23 cellular contexts compared by ENCODE assay signal in genomic region chr1:2810281-2810680, GRCh38. TPM values are rescaled to one million over a fixed set of nuclear protein-coding genes. Genes with fewer than 3 reads are reported as not detected.
DNase-seq lines count a peak whose midpoint lies in the region; ATAC-seq and TF ChIP-seq lines count a peak whose summit lies in the region.
"Had no signal": no experiment of that assay in that cellular context is flagged by ENCODE, and none has a peak within 500 bp of the region (broad histone marks: within the 10 kb centered on the region; RNA-seq: fewer than 3 reads in every experiment).

No MANE protein-coding gene starts in this region.

- peak overlapping the region; percentile 83 for H2AK5ac ChIP-seq in neuronal stem cell (ENCODE audit: low read depth, low read length)

- no peak overlapping the region for H3K4me3 Mint-ChIP-seq in activated naive CD4-positive, alpha-beta T cell treated with anti-CD3 and anti-CD28 coated beads, Interleukin-2, amount 10 ng/mL, durations not matched to agents 7 days and 5 days
- H3K4me3 Mint-ChIP-seq: B cell; CD4-positive, alpha-beta T cell; CD8-positive, alpha-beta T cell had no signal

- TF ChIP-seq CTCF in right atrium auricular region (IDR thresholded peaks at IDR 0.05) (no peak), Panc1 (IDR thresholded peaks at IDR 0.05) (no peak)

- no peaks in the 10 kb centered on the region for H3K27me3 ChIP-seq in right atrium auricular region
- no peaks in the 10 kb centered on the region for H3K27me3 ChIP-seq in Panc1 (ENCODE audit: control insufficient read depth, insufficient read depth, low read length)
- H3K27me3 ChIP-seq in neuronal stem cell (ENCODE audit: control insufficient read depth in 3 of 3, insufficient read depth in 3 of 3, low read depth in 1 of 3, low read length in 3 of 3): peaks cover 0 to 39% (median 0%) of the 10 kb centered on the region in 3 experiments

- CTCF ChIA-PET in Panc1 (lab: Charles Lee): interaction anchor here (0.7 kb wide), 2 partner anchors 11 to 814 kb away, joined by 5 to 7 read pairs; no protein-coding TSS in a partner anchor
- CTCF ChIA-PET in activated naive CD4-positive, alpha-beta T cell treated with anti-CD3 and anti-CD28 coated beads, Interleukin-2, amount 10 ng/mL, durations not matched to agents 7 days and 5 days (lab: Charles Lee): no interaction called here

- no peak overlapping the region for H4K8ac ChIP-seq in neuronal stem cell (ENCODE audit: low read depth, low read length)

- H3K27me3 Mint-ChIP-seq in activated naive CD4-positive, alpha-beta T cell treated with anti-CD3 and anti-CD28 coated beads, Interleukin-2, amount 10 ng/mL, durations not matched to agents 7 days and 5 days: peaks cover 4% of the 10 kb centered on the region
- H3K27me3 Mint-ChIP-seq: B cell; CD4-positive, alpha-beta T cell had no signal

- H3K14ac ChIP-seq in neuronal stem cell (ENCODE audit: low read length): no peak overlapping the region

- intact Hi-C loops in Right ventricle myocardium inferior (cut with DNase I): no loop called here
- intact Hi-C loops in Panc1 (cut with micrococcal nuclease; ENCODE audit: unreplicated experiment): no loop called here

- H2BK12ac ChIP-seq in neuronal stem cell (ENCODE audit: low read length): no peak overlapping the region

- peak overlapping the region; percentile 76 for H3K18ac ChIP-seq in neuronal stem cell (ENCODE audit: low read length)

- H3K4me2 ChIP-seq in neuronal stem cell (ENCODE audit: insufficient read depth, low read length, poor library complexity, severe bottlenecking): no peak overlapping the region
- H3K4me2 ChIP-seq: A549 had no signal

- H3K9me3 ChIP-seq in right atrium auricular region (peaks cover 0 to 7% of the 10 kb centered on the region in 2 donors), Panc1 (ENCODE audit: control insufficient read depth, insufficient read depth, low read depth, low read length) (no peaks in the 10 kb centered on the region), neuronal stem cell (replicated peaks in 1 of 2; ENCODE audit: control insufficient read depth in 2 of 2, insufficient read depth in 1 of 2, low read depth in 1 of 2, low read length in 2 of 2) (peaks cover 3 to 11% of the 10 kb centered on the region in 2 donors)
- H3K9me3 ChIP-seq: A549, Caco-2 had no signal

- H3K23ac ChIP-seq in neuronal stem cell (ENCODE audit: low read depth, low read length, poor library complexity): no peak overlapping the region

- no TSS peak for BruUV-seq in Panc1 (replicated peaks; lab: Mats Ljungman, UMichigan)

- H3K27ac Mint-ChIP-seq in activated naive CD4-positive, alpha-beta T cell treated with anti-CD3 and anti-CD28 coated beads, Interleukin-2, amount 10 ng/mL, durations not matched to agents 7 days and 5 days: no peak overlapping the region
- H3K27ac Mint-ChIP-seq: B cell; CD4-positive, alpha-beta T cell; CD8-positive, alpha-beta T cell had no signal

- H3K4me3 ChIP-seq in right atrium auricular region (no peak overlapping the region), Panc1 (ENCODE audit: low read depth in 2 of 2, low read length in 2 of 2) (no peak overlapping the region), neuronal stem cell (ENCODE audit: low read length in 2 of 2) (no peak overlapping the region)
- H3K4me3 ChIP-seq: A549; BLaER1 treated with 17β-estradiol and CSF1 and Interleukin-3, amounts not matched to agents 10 nM and 100 nM; GM12878 had no signal

- peak overlapping the region; percentile 53 for H2BK5ac ChIP-seq in neuronal stem cell (ENCODE audit: low read length)

- H3K27ac ChIP-seq in right atrium auricular region (no peak overlapping the region), Panc1 (ENCODE audit: low read length) (no peak overlapping the region), neuronal stem cell (replicated peaks; ENCODE audit: low read length) (no peak overlapping the region)
- H3K27ac ChIP-seq: 22Rv1; A549; BLaER1 treated with 17β-estradiol and CSF1 and Interleukin-3, amounts not matched to agents 10 nM and 100 nM; C4-2B had no signal

- ATAC-seq in Right ventricle myocardium inferior (no peak), Panc1 (0 out of 2 replicates have a peak, but pooled peaks have one; percentile 12)
- ATAC-seq: A549; CD8-positive, alpha-beta T cell; GM12878 had no signal

- H2BK15ac ChIP-seq in neuronal stem cell (ENCODE audit: low read length): peak overlapping the region; percentile 74

- H3K4me1 Mint-ChIP-seq in activated naive CD4-positive, alpha-beta T cell treated with anti-CD3 and anti-CD28 coated beads, Interleukin-2, amount 10 ng/mL, durations not matched to agents 7 days and 5 days: no peaks in the 10 kb centered on the region
- H3K4me1 Mint-ChIP-seq: B cell had no signal

- no peaks in the 10 kb centered on the region for H3K79me1 ChIP-seq in neuronal stem cell (ENCODE audit: low read depth, low read length)

- in situ Hi-C loops in Panc1 (cut with HindIII; ENCODE audit: low pct_unique_long_range_greater_than_20kb, low sequenced_read_pairs): no loop called here

- H3K36me3 ChIP-seq in right atrium auricular region (no peaks in the 10 kb centered on the region), Panc1 (ENCODE audit: control insufficient read depth, insufficient read depth, low read length) (no peaks in the 10 kb centered on the region), neuronal stem cell (replicated peaks in 1 of 2; ENCODE audit: control insufficient read depth in 2 of 2, insufficient read depth in 2 of 2, low read length in 2 of 2) (no peaks in the 10 kb centered on the region)
- H3K36me3 ChIP-seq: BLaER1 treated with 17β-estradiol and CSF1 and Interleukin-3, amounts not matched to agents 10 nM and 100 nM had no signal

- H3K9me3 Mint-ChIP-seq in activated naive CD4-positive, alpha-beta T cell treated with anti-CD3 and anti-CD28 coated beads, Interleukin-2, amount 10 ng/mL, durations not matched to agents 7 days and 5 days: no peaks in the 10 kb centered on the region
- H3K9me3 Mint-ChIP-seq: CD4-positive, alpha-beta T cell; CD8-positive, alpha-beta T cell had no signal

- POLR2A ChIA-PET in Panc1 (lab: Charles Lee): no interaction called here

- H3K9ac ChIP-seq in neuronal stem cell (ENCODE audit: low read depth, low read length, poor library complexity): peak overlapping the region; percentile 12

- H2BK120ac ChIP-seq in neuronal stem cell (ENCODE audit: low read depth, low read length): no peak overlapping the region

- no peak overlapping the region for H2AFZ ChIP-seq in neuronal stem cell (ENCODE audit: low read length)

- no peaks in the 10 kb centered on the region for H3K36me3 Mint-ChIP-seq in activated naive CD4-positive, alpha-beta T cell treated with anti-CD3 and anti-CD28 coated beads, Interleukin-2, amount 10 ng/mL, durations not matched to agents 7 days and 5 days
- H3K36me3 Mint-ChIP-seq: CD8-positive, alpha-beta T cell had no signal

- no CpG with 5 or more reads among the region's 15 CpGs for WGBS in neuronal stem cell (ENCODE audit: extremely low coverage in 2 of 2, insufficient read length in 2 of 2, insufficient replicate concordance in 1 of 2), 2 donors

- peak; percentile 7 for DNase-seq in Right ventricle myocardium inferior (ENCODE audit: missing footprints)
- DNase-seq in right atrium auricular region (ENCODE audit: low spot score): no peak
- DNase-seq in Panc1 (ENCODE audit: low read depth, low spot score): no peak
- no peak for DNase-seq in neuronal stem cell (ENCODE audit: low spot score)
- DNase-seq in activated naive CD4-positive, alpha-beta T cell treated with anti-CD3 and anti-CD28 coated beads, Interleukin-2, amount 10 ng/mL, durations not matched to agents 7 days and 5 days: no peak
- DNase-seq in DMS53 treated with DMSO at 0.1 percent for 48 hours (lab: John Stamatoyannopoulos, UW; ENCODE audit: unreplicated experiment): no peak
- DNase-seq: AML-193; Caco-2; Calu3; CD4-positive, alpha-beta T cell; CD8-positive, alpha-beta T cell; DMS79; DND-41; EL; GDM1 had no signal

- H4K91ac ChIP-seq in neuronal stem cell (ENCODE audit: low read depth, low read length, poor library complexity): no peak overlapping the region

- H3K4me1 ChIP-seq in right atrium auricular region: no peaks in the 10 kb centered on the region
- H3K4me1 ChIP-seq in Panc1 (ENCODE audit: control insufficient read depth, insufficient read depth, low read length): no peaks in the 10 kb centered on the region; the same call in 1 of the 2 replicates
- peaks cover 0 to 6% of the 10 kb centered on the region in 2 donors for H3K4me1 ChIP-seq in neuronal stem cell (ENCODE audit: control insufficient read depth in 2 of 2, insufficient read depth in 1 of 2, low read depth in 1 of 2, low read length in 2 of 2)
- H3K4me1 ChIP-seq: A549, Caco-2 had no signal

- H3K4ac ChIP-seq in neuronal stem cell (ENCODE audit: low read length): no peak overlapping the region

RNA-seq across cellular contexts. Expression of gene TTC34, which starts 8.8 kb away (rescaled TPM):
- total RNA-seq in Right ventricle myocardium inferior (0.70 TPM), right atrium auricular region (under 1 TPM; 0.08 to 0.11 TPM), Panc1 (2021; ENCODE audit: unreplicated experiment) (1.5 TPM)
- 0.12 TPM for polyA plus RNA-seq in Panc1 (2012; ENCODE audit: insufficient read length)
- 0.39 TPM for polyA plus RNA-seq in neuronal stem cell (2013, experiment 1 of 2)
- polyA plus RNA-seq in neuronal stem cell (2013, experiment 2 of 2): 0.35 TPM
- total RNA-seq: A172, Daoy had no signal
